Comparison of ENCODE assay signal across 18 cellular contexts in the genomic region with DNA sequence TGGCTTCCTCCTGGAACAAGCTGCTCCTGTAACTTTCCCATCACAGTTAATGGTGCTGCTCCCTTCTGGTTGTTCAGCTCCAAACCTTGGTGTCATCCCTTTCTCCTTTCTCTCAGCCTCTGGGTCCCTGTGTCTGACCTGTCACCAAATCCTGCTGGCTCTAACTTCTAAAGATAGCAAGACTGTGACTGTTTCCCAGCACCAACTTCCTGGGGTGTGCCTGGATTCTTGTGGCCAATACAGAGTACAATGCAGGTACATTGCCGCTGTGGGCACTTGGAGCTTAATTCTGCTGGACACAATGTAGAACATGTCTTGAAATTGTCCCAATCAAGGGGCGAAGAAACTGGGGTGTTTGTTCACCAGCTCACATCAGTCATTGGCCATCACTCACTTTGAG.
DNase-seq lines count a peak whose midpoint lies in the region; ATAC-seq and TF ChIP-seq lines count a peak whose summit lies in the region.
"Had no signal": no experiment of that assay in that cellular context is flagged by ENCODE, and none has a peak within 500 bp of the region (broad histone marks: within the 10 kb centered on the region; RNA-seq: fewer than 3 reads in every experiment).

No MANE protein-coding gene starts in this region.

- H2BK5ac ChIP-seq in trophoblast cell (ENCODE audit: low read depth, low read length, poor library complexity): no peak overlapping the region

- H3K14ac ChIP-seq in trophoblast cell (ENCODE audit: low read length): no peak overlapping the region

- H3K9ac ChIP-seq in trophoblast cell (ENCODE audit: low read length): no peak overlapping the region
- H3K9ac ChIP-seq: BLaER1 treated with 17β-estradiol and CSF1 and Interleukin-3, amounts not matched to agents 10 nM and 100 nM had no signal

- H4K8ac ChIP-seq in trophoblast cell (ENCODE audit: low read depth, low read length): no peak overlapping the region

- no peaks in the 10 kb centered on the region for H3K9me3 ChIP-seq in T-helper 17 cell (ENCODE audit: control insufficient read depth, low read length, poor library complexity, severe bottlenecking)
- H3K9me3 ChIP-seq in trophoblast cell (ENCODE audit: insufficient read depth, low read depth, low read length): no peaks in the 10 kb centered on the region
- H3K9me3 ChIP-seq: A549; BLaER1 treated with 17β-estradiol and CSF1 and Interleukin-3, amounts not matched to agents 10 nM and 100 nM; Caco-2 had no signal

- no peak overlapping the region for H3K4me2 ChIP-seq in trophoblast cell (ENCODE audit: low read length)
- H3K4me2 ChIP-seq: A549; BLaER1 treated with 17β-estradiol and CSF1 and Interleukin-3, amounts not matched to agents 10 nM and 100 nM had no signal

- no peak overlapping the region for H3K27ac ChIP-seq in trophoblast cell (ENCODE audit: low read depth, low read length)
- H3K27ac ChIP-seq: 22Rv1; A549; BLaER1 treated with 17β-estradiol and CSF1 and Interleukin-3, amounts not matched to agents 10 nM and 100 nM; C4-2B had no signal

- no peak overlapping the region for H2AK5ac ChIP-seq in trophoblast cell (ENCODE audit: low read length)

- H3K4me1 ChIP-seq in trophoblast cell (ENCODE audit: control insufficient read depth in 1 of 2, insufficient read depth in 2 of 2, low read length in 2 of 2): no peaks in the 10 kb centered on the region
- H3K4me1 ChIP-seq: A549, Caco-2 had no signal

- H3K9me3 Mint-ChIP-seq in neural crest cell: no peaks in the 10 kb centered on the region
- H3K9me3 Mint-ChIP-seq: CD4-positive, alpha-beta T cell; CD8-positive, alpha-beta T cell had no signal

- H4K12ac ChIP-seq in trophoblast cell (ENCODE audit: low read depth, low read length): no peak overlapping the region

- H3K4me3 ChIP-seq in trophoblast cell (ENCODE audit: low read depth, low read length): no peak overlapping the region
- H3K4me3 ChIP-seq: A549; BLaER1 treated with 17β-estradiol and CSF1 and Interleukin-3, amounts not matched to agents 10 nM and 100 nM had no signal

- no peaks in the 10 kb centered on the region for H3K79me2 ChIP-seq in trophoblast cell (ENCODE audit: control insufficient read depth, insufficient read depth, low read length, poor library complexity)

- H2BK120ac ChIP-seq in trophoblast cell (ENCODE audit: insufficient read depth, low read length, poor library complexity): no peak overlapping the region

- DNase-seq in T-helper 17 cell: no peak
- DNase-seq in neural crest cell (ENCODE audit: low read depth, low spot score): no peak
- peak; percentile 51 to 61 for DNase-seq in trophoblast cell
- no peak for DNase-seq in NCI-H2171 (lab: John Stamatoyannopoulos, UW)
- DNase-seq: AML-193; Caco-2; Calu3; CD4-positive, alpha-beta T cell; CD8-positive, alpha-beta T cell; DMS79 treated with DMSO at 0.1 percent for 48 hours; GF-D8 had no signal

- ATAC-seq in T-helper 17 cell (no peak), HG02885 (IDR thresholded peaks at IDR 0.05; ENCODE audit: poor library complexity, unreplicated experiment) (no peak), GM19455 (IDR thresholded peaks at IDR 0.05; ENCODE audit: unreplicated experiment) (no peak)
- ATAC-seq: A549; CD8-positive, alpha-beta T cell had no signal

- H3K36me3 ChIP-seq in trophoblast cell (ENCODE audit: control insufficient read depth in 1 of 2, insufficient read depth in 2 of 2, low read length in 2 of 2): no peaks in the 10 kb centered on the region
- H3K36me3 ChIP-seq: BLaER1 treated with 17β-estradiol and CSF1 and Interleukin-3, amounts not matched to agents 10 nM and 100 nM had no signal

- H3K27me3 Mint-ChIP-seq in T-helper 17 cell (peaks cover 47% of the 10 kb centered on the region), neural crest cell (ENCODE audit: low read depth) (peaks cover 10% of the 10 kb centered on the region)

- H3K4me1 Mint-ChIP-seq in T-helper 17 cell (no peaks in the 10 kb centered on the region), neural crest cell (no peaks in the 10 kb centered on the region)
- H3K4me1 Mint-ChIP-seq: B cell had no signal

- H3K4ac ChIP-seq in trophoblast cell (ENCODE audit: low read depth, low read length): no peak overlapping the region

- peaks cover 3% of the 10 kb centered on the region for H3K36me3 Mint-ChIP-seq in T-helper 17 cell (ENCODE audit: low read depth)
- no peaks in the 10 kb centered on the region for H3K36me3 Mint-ChIP-seq in neural crest cell (ENCODE audit: low read depth)
- H3K36me3 Mint-ChIP-seq: CD8-positive, alpha-beta T cell had no signal

- no peak for TF ChIP-seq CTCF in neural crest cell (conservative IDR thresholded peaks at IDR 0.05)

- WGBS in trophoblast cell (ENCODE audit: extremely low coverage, insufficient coverage, insufficient read length): no CpG with 5 or more reads among the region's 2 CpGs

- no peaks in the 10 kb centered on the region for H3K79me1 ChIP-seq in trophoblast cell (ENCODE audit: low read length)

- H3K23ac ChIP-seq in trophoblast cell (ENCODE audit: low read length): no peak overlapping the region

- H2AFZ ChIP-seq in trophoblast cell (ENCODE audit: insufficient read depth, low read length, poor library complexity): no peak overlapping the region

- H2BK12ac ChIP-seq in trophoblast cell (ENCODE audit: low read length): no peak overlapping the region

- no peak overlapping the region for H4K91ac ChIP-seq in trophoblast cell (ENCODE audit: low read depth, low read length)

- H3K4me3 Mint-ChIP-seq in T-helper 17 cell: no peak overlapping the region
- no peak overlapping the region for H3K4me3 Mint-ChIP-seq in neural crest cell
- H3K4me3 Mint-ChIP-seq: B cell; CD4-positive, alpha-beta T cell; CD8-positive, alpha-beta T cell had no signal

- no peak overlapping the region for H3K18ac ChIP-seq in trophoblast cell (ENCODE audit: low read length)

- peak overlapping the region; percentile 14 for H3K27ac Mint-ChIP-seq in T-helper 17 cell
- H3K27ac Mint-ChIP-seq in neural crest cell (ENCODE audit: unreplicated experiment): peak overlapping the region; percentile 66
- H3K27ac Mint-ChIP-seq: CD4-positive, alpha-beta T cell; CD8-positive, alpha-beta T cell had no signal

- no peaks in the 10 kb centered on the region for H3K27me3 ChIP-seq in trophoblast cell (ENCODE audit: insufficient read depth, low read length)
- H3K27me3 ChIP-seq: BLaER1 treated with 17β-estradiol and CSF1 and Interleukin-3, amounts not matched to agents 10 nM and 100 nM had no signal

Comparison
In these comparisons a context has a peak if more than half of its experiments do, and no peak if none do; other contexts are left out.
1. DNase-seq: peak in trophoblast cell (2 of 2); none in T-helper 17 cell (0 of 3), neural crest cell (single experiment) and NCI-H2171 (single experiment).